Comparison of ENCODE assay signal across 8 cellular contexts in the genomic region with DNA sequence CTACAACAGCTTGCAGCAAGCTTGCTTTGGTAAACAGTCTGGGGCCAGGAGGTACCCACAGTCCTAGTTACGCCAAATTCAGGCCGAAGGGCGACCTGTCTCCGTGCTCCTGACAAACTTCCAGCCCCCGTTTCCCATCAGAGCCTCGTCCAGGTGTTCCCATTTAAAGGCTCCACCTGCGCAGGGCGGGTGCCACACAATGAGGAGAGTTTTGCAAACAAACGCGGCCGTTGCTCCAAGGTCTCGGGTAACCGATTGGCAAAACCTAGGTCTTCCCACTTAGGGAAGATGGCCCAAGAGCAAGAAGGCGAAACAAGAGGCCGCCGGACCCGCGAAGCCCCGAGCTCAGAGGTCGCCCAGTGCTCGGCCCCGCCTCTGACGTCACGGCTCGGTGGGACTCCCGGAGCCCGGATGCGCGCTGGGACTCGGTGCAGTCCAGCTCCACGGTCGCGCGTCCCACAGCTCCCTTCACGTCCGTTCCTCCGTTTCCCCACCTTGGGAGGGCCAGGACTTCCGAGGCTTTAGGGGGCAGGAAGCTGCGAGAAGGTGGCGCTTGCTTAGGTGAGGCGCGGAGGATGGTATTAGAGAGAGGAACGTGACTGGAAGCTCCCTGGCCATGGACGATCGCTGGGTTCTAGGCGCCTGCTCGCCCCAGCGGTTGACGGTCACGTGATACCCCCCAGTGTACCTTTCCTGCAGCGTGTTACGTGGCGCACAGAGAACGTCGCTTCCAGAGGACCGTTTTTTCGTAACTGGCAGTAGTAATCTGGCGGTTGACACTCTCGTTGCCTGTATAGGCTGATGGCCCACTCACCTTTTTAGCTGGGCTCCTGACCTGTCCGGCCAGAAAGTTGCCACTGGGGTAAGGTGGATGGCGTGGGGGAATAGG. TPM values are rescaled to one million over a fixed set of nuclear protein-coding genes. Genes with fewer than 3 reads are reported as not detected.
DNase-seq lines count a peak whose midpoint lies in the region; ATAC-seq and TF ChIP-seq lines count a peak whose summit lies in the region.

No MANE protein-coding gene starts in this region.

- POLR2A ChIA-PET in activated CD4-positive, alpha-beta memory T cell treated with anti-CD3 and anti-CD28 coated beads, Interleukin-2, amount 10 ng/mL, durations not matched to agents 7 days and 5 days (lab: Charles Lee) = interaction anchor here (1.0 to 4.3 kb wide), 13 partner anchors 13 to 303 kb away, joined by 3 to 58 read pairs (median 8); a partner anchor contains a TSS

- peak overlapping the region; percentile 46 to 74 (median 65) for H3K9ac ChIP-seq in BLaER1 treated with 17β-estradiol and CSF1 and Interleukin-3, amounts not matched to agents 10 nM and 100 nM
- peak overlapping the region; percentile 17; the same call in 1 of the 2 replicates for H3K9ac ChIP-seq in KMS-11

- peak overlapping the region; percentile 63 to 81 (median 72) for H3K4me2 ChIP-seq in BLaER1 treated with 17β-estradiol and CSF1 and Interleukin-3, amounts not matched to agents 10 nM and 100 nM
- H3K4me2 ChIP-seq in KMS-11 = peak overlapping the region; percentile 18; the same call in 1 of the 2 replicates

- H3K36me3 Mint-ChIP-seq in activated CD4-positive, alpha-beta memory T cell treated with anti-CD3 and anti-CD28 coated beads, Interleukin-2, amount 10 ng/mL, durations not matched to agents 7 days and 5 days (ENCODE audit: low read depth) = peaks cover 5% of the 10 kb centered on the region
- H3K36me3 Mint-ChIP-seq in stimulated activated memory B cell treated with anti-CD40 and anti-IgM and Interleukin-4, amounts not matched to agents 10 μg/mL and 1 μg/mL and 100 μg/mL, for 72 hours = no peaks in the 10 kb centered on the region

- H3K9me3 ChIP-seq in BLaER1 treated with 17β-estradiol and CSF1 and Interleukin-3, amounts not matched to agents 10 nM and 100 nM (replicated peaks in 1 of 11) = peaks cover 0 to 13% (median 0%) of the 10 kb centered on the region in 11 experiments; a peak in 3 of 22 replicates

- CTCF ChIA-PET in activated CD4-positive, alpha-beta memory T cell treated with anti-CD3 and anti-CD28 coated beads, Interleukin-2, amount 10 ng/mL, durations not matched to agents 7 days and 5 days (lab: Charles Lee) = interaction anchor here (0.7 to 1.5 kb wide), 4 partner anchors 12 to 42 kb away, joined by 3 to 5 read pairs (median 4); a partner anchor contains a TSS

- no peaks in the 10 kb centered on the region for H3K9me3 Mint-ChIP-seq in activated CD4-positive, alpha-beta memory T cell treated with anti-CD3 and anti-CD28 coated beads, Interleukin-2, amount 10 ng/mL, durations not matched to agents 7 days and 5 days
- H3K9me3 Mint-ChIP-seq in stimulated activated memory B cell treated with anti-CD40 and anti-IgM and Interleukin-4, amounts not matched to agents 10 μg/mL and 1 μg/mL and 100 μg/mL, for 72 hours = no peaks in the 10 kb centered on the region

- ATAC-seq in GM21367 (IDR thresholded peaks at IDR 0.05; ENCODE audit: unreplicated experiment) = peak; percentile 73
- peak; percentile 96 for ATAC-seq in stimulated activated memory B cell treated with anti-CD40 and anti-IgM and Interleukin-4, amounts not matched to agents 10 μg/mL and 1 μg/mL and 100 μg/mL, for 72 hours
- no peak for ATAC-seq in GM18519 (IDR thresholded peaks at IDR 0.05; ENCODE audit: low FRiP score, unreplicated experiment)

- H3K4me1 ChIP-seq in BLaER1 treated with 17β-estradiol and CSF1 and Interleukin-3, amounts not matched to agents 10 nM and 100 nM = peaks cover 0 to 14% (median 7%) of the 10 kb centered on the region in 10 experiments; a peak in 9 of 20 replicates
- H3K4me1 ChIP-seq in KMS-11 (ENCODE audit: low read depth, poor library complexity, severe bottlenecking) = peaks cover 4% of the 10 kb centered on the region

- no peak for TF ChIP-seq CTCF in KMS-11 (conservative IDR thresholded peaks at IDR 0.05; ENCODE audit: low read depth, low read length)

- no peaks in the 10 kb centered on the region for H4K20me1 ChIP-seq in BLaER1 treated with 17β-estradiol and CSF1 and Interleukin-3, amounts not matched to agents 10 nM and 100 nM
- no peaks in the 10 kb centered on the region for H4K20me1 ChIP-seq in KMS-11 (ENCODE audit: insufficient read depth)

- peak overlapping the region; percentile 54 for H2AFZ ChIP-seq in KMS-11 (ENCODE audit: low read depth)

- peak; percentile 81 for DNase-seq in activated CD4-positive, alpha-beta memory T cell treated with anti-CD3 and anti-CD28 coated beads, Interleukin-2, amount 10 ng/mL, durations not matched to agents 7 days and 5 days
- DNase-seq in effector CD4-positive, alpha-beta T cell = peak; percentile 43
- peak; percentile 22 for DNase-seq in myocyte (ENCODE audit: low read depth)

- H3K27ac ChIP-seq in BLaER1 treated with 17β-estradiol and CSF1 and Interleukin-3, amounts not matched to agents 10 nM and 100 nM = peak overlapping the region; percentile 9 to 73 (median 57); a peak in 19 of 22 replicates
- H3K27ac ChIP-seq in KMS-11 = no peak overlapping the region

- H3K27me3 ChIP-seq in BLaER1 treated with 17β-estradiol and CSF1 and Interleukin-3, amounts not matched to agents 10 nM and 100 nM = no peaks in the 10 kb centered on the region
- no peaks in the 10 kb centered on the region for H3K27me3 ChIP-seq in KMS-11 (ENCODE audit: insufficient read depth, low read depth)

- H3K27ac Mint-ChIP-seq in activated CD4-positive, alpha-beta memory T cell treated with anti-CD3 and anti-CD28 coated beads, Interleukin-2, amount 10 ng/mL, durations not matched to agents 7 days and 5 days = peak overlapping the region; percentile 79
- H3K27ac Mint-ChIP-seq in stimulated activated memory B cell treated with anti-CD40 and anti-IgM and Interleukin-4, amounts not matched to agents 10 μg/mL and 1 μg/mL and 100 μg/mL, for 72 hours = peak overlapping the region; percentile 95

- peak overlapping the region; percentile 85 for H3K4me3 Mint-ChIP-seq in activated CD4-positive, alpha-beta memory T cell treated with anti-CD3 and anti-CD28 coated beads, Interleukin-2, amount 10 ng/mL, durations not matched to agents 7 days and 5 days
- H3K4me3 Mint-ChIP-seq in stimulated activated memory B cell treated with anti-CD40 and anti-IgM and Interleukin-4, amounts not matched to agents 10 μg/mL and 1 μg/mL and 100 μg/mL, for 72 hours = peak overlapping the region; percentile 89

- H3K36me3 ChIP-seq in BLaER1 treated with 17β-estradiol and CSF1 and Interleukin-3, amounts not matched to agents 10 nM and 100 nM = no peaks in the 10 kb centered on the region
- H3K36me3 ChIP-seq in KMS-11 (ENCODE audit: insufficient read depth) = no peaks in the 10 kb centered on the region

- H3K27me3 Mint-ChIP-seq in activated CD4-positive, alpha-beta memory T cell treated with anti-CD3 and anti-CD28 coated beads, Interleukin-2, amount 10 ng/mL, durations not matched to agents 7 days and 5 days = peaks cover 3% of the 10 kb centered on the region
- no peaks in the 10 kb centered on the region for H3K27me3 Mint-ChIP-seq in stimulated activated memory B cell treated with anti-CD40 and anti-IgM and Interleukin-4, amounts not matched to agents 10 μg/mL and 1 μg/mL and 100 μg/mL, for 72 hours

- H3K4me1 Mint-ChIP-seq in activated CD4-positive, alpha-beta memory T cell treated with anti-CD3 and anti-CD28 coated beads, Interleukin-2, amount 10 ng/mL, durations not matched to agents 7 days and 5 days = peaks cover 13% of the 10 kb centered on the region
- peaks cover 24% of the 10 kb centered on the region for H3K4me1 Mint-ChIP-seq in stimulated activated memory B cell treated with anti-CD40 and anti-IgM and Interleukin-4, amounts not matched to agents 10 μg/mL and 1 μg/mL and 100 μg/mL, for 72 hours

- no peaks in the 10 kb centered on the region for H3K79me2 ChIP-seq in KMS-11 (ENCODE audit: insufficient read depth, low read depth)

- peak overlapping the region; percentile 48 to 71 (median 60) for H3K4me3 ChIP-seq in BLaER1 treated with 17β-estradiol and CSF1 and Interleukin-3, amounts not matched to agents 10 nM and 100 nM
- H3K4me3 ChIP-seq in KMS-11 (IDR thresholded peaks at IDR 0.05; ENCODE audit: insufficient read depth, low read depth, low read length) = no peak overlapping the region

RNA-seq across cellular contexts. Expression of a gene that starts 41.8 kb away (rescaled TPM):
- 10 to 100 TPM; 49.4 to 50.0 TPM for total RNA-seq in activated CD4-positive, alpha-beta memory T cell treated with anti-CD3 and anti-CD28 coated beads, Interleukin-2, amount 10 ng/mL, durations not matched to agents 7 days and 5 days
- 16.1 and 17.1 TPM in 2 replicates for total RNA-seq in myocyte
- 10.8 TPM for polyA plus RNA-seq in myocyte (2012)

Comparison
In these comparisons a context has a peak if more than half of its experiments do, and no peak if none do; other contexts are left out.
1. DNase-seq: peak in every context shown above with its lines; median percentile 81 in activated CD4-positive, alpha-beta memory T cell treated with anti-CD3 and anti-CD28 coated beads, Interleukin-2, amount 10 ng/mL, durations not matched to agents 7 days and 5 days; 43 in effector CD4-positive, alpha-beta T cell; 22 in myocyte.